15 cellular contexts compared by ENCODE assay signal in genomic region chr1:159889202-159889601, GRCh38. TPM values are rescaled to one million over a fixed set of nuclear protein-coding genes. Genes with fewer than 3 reads are reported as not detected.
A peak's percentile ranks its signal among the peaks of the same experiment; 100 is the strongest.
DNase-seq lines count a peak whose midpoint lies in the region; ATAC-seq, FAIRE-seq and TF ChIP-seq lines count a peak whose summit lies in the region.
"Had no signal": no experiment of that assay in that cellular context is flagged by ENCODE, and none has a peak within 500 bp of the region (broad histone marks: within the 10 kb centered on the region; RNA-seq: fewer than 3 reads in every experiment).

No MANE protein-coding gene starts in this region.

- FAIRE-seq in small intestine (lab: Jason Lieb, UNC) = no peak
- FAIRE-seq: colon had no signal

- H3K27ac Mint-ChIP-seq in natural killer cell treated with Interleukin-12 subunit alpha and Interleukin-12 subunit beta and Interleukin-15 and Interleukin-18, amount 100 ng/mL, for 72 hours = no peak overlapping the region
- H3K27ac Mint-ChIP-seq: activated naive CD4-positive, alpha-beta T cell treated with anti-CD3 and anti-CD28 coated beads for 36 hours had no signal

- H3K27me3 ChIP-seq in ascending aorta (no peaks in the 10 kb centered on the region), small intestine (ENCODE audit: control insufficient read depth in 2 of 2, insufficient read depth in 2 of 2, low read length in 2 of 2) (no peaks in the 10 kb centered on the region)

- 91 to 94% (median 93%) methylated on average over 4 of the region's 4 CpGs for WGBS in small intestine, 3 donors

- no peak for TF ChIP-seq CTCF in GM12864 (IDR thresholded peaks at IDR 0.05; ENCODE audit: low read depth, low read length, missing control alignments)
- no peak for TF ChIP-seq CTCF in ascending aorta (IDR thresholded peaks at IDR 0.05)

- H3K4me1 ChIP-seq in ascending aorta = peaks cover 6 to 10% of the 10 kb centered on the region in 2 donors
- peaks cover 0 to 8% of the 10 kb centered on the region in 2 donors for H3K4me1 ChIP-seq in small intestine (ENCODE audit: control insufficient read depth in 2 of 2, insufficient read depth in 1 of 2, low read depth in 1 of 2, low read length in 1 of 2)

- ATAC-seq in natural killer cell treated with Interleukin-12 subunit alpha and Interleukin-12 subunit beta and Interleukin-15 and Interleukin-18, amount 100 ng/mL, for 72 hours = no peak

- peaks cover 10 to 16% of the 10 kb centered on the region in 2 donors for H3K4me1 Mint-ChIP-seq in natural killer cell treated with Interleukin-12 subunit alpha and Interleukin-12 subunit beta and Interleukin-15 and Interleukin-18, amount 100 ng/mL, for 72 hours (ENCODE audit: low read depth in 2 of 2)

- H3K9me3 Mint-ChIP-seq in natural killer cell treated with Interleukin-12 subunit alpha and Interleukin-12 subunit beta and Interleukin-15 and Interleukin-18, amount 100 ng/mL, for 72 hours = no peaks in the 10 kb centered on the region
- H3K9me3 Mint-ChIP-seq: activated naive CD4-positive, alpha-beta T cell treated with anti-CD3 and anti-CD28 coated beads for 36 hours had no signal

- H3K9me3 ChIP-seq in ascending aorta = no peaks in the 10 kb centered on the region
- no peaks in the 10 kb centered on the region for H3K9me3 ChIP-seq in small intestine (ENCODE audit: control insufficient read depth, low read depth)

- H3K27ac ChIP-seq in ascending aorta (peak overlapping the region; percentile 68), skin epidermis (peak overlapping the region in 18 of 21 experiments; percentile 0 to 79 (median 56)), small intestine (ENCODE audit: low read depth in 1 of 2, low read length in 1 of 2) (peak overlapping the region in 1 of 2 donors; percentile 83)

- DNase-seq in GM12864 (ENCODE audit: low read depth) = peak; percentile 29
- peak; percentile 49 for DNase-seq in HT1080 (ENCODE audit: low read depth)
- no peak for DNase-seq in ascending aorta (ENCODE audit: low spot score in 2 of 2)
- DNase-seq in small intestine = no peak
- DNase-seq in cerebellum (ENCODE audit: low spot score) = no peak
- DNase-seq in natural killer cell treated with Interleukin-12 subunit alpha and Interleukin-12 subunit beta and Interleukin-15 and Interleukin-18, amount 100 ng/mL, for 72 hours (ENCODE audit: low spot score) = no peak
- DNase-seq: activated CD4-positive, alpha-beta T cell treated with anti-CD3 and anti-CD28 coated beads, Interleukin-2, amount 50 U/mL, for 1 hour; activated naive CD4-positive, alpha-beta T cell treated with anti-CD3 and anti-CD28 coated beads for 36 hours; NCI-H1105 treated with DMSO at 0.1 percent for 48 hours; stimulated activated CD4-positive, alpha-beta T cell treated with anti-CD3 and anti-CD28 coated beads, Interleukin-15, amount 100 ng/mL, for 24 hours had no signal

- H3K36me3 ChIP-seq in ascending aorta (no peaks in the 10 kb centered on the region), small intestine (ENCODE audit: control insufficient read depth in 2 of 2, insufficient read depth in 2 of 2, low read length in 2 of 2) (no peaks in the 10 kb centered on the region)

- intact Hi-C loops in ascending aorta (cut with DNase I) = no loop called here

- H3K4me3 ChIP-seq in GM12864 (ENCODE audit: low read depth, low read length) (no peak overlapping the region), ascending aorta (no peak overlapping the region), skin epidermis (no peak overlapping the region), small intestine (ENCODE audit: low read depth in 1 of 2, low read length in 2 of 2) (no peak overlapping the region)

- peaks cover 0 to 6% of the 10 kb centered on the region in 2 donors for H3K27me3 Mint-ChIP-seq in natural killer cell treated with Interleukin-12 subunit alpha and Interleukin-12 subunit beta and Interleukin-15 and Interleukin-18, amount 100 ng/mL, for 72 hours

- no peak overlapping the region for H3K4me3 Mint-ChIP-seq in natural killer cell treated with Interleukin-12 subunit alpha and Interleukin-12 subunit beta and Interleukin-15 and Interleukin-18, amount 100 ng/mL, for 72 hours
- H3K4me3 Mint-ChIP-seq: activated naive CD4-positive, alpha-beta T cell treated with anti-CD3 and anti-CD28 coated beads for 36 hours had no signal

- H3K36me3 Mint-ChIP-seq in natural killer cell treated with Interleukin-12 subunit alpha and Interleukin-12 subunit beta and Interleukin-15 and Interleukin-18, amount 100 ng/mL, for 72 hours = no peaks in the 10 kb centered on the region

RNA-seq across cellular contexts. Expression of gene CFAP45, which starts 10.8 kb away (rescaled TPM):
- total RNA-seq in HT1080 (2014; rRNA removed; shearing (Covaris generic)) = 3.9 and 4.2 TPM in 2 replicates
- 1.4 and 1.6 TPM in 2 replicates for polyA plus RNA-seq in HT1080 (2015; cell fraction: cytosol; rRNA removed)
- 2.0 and 4.4 TPM in 2 replicates for polyA plus RNA-seq in HT1080 (2015; cell fraction: nucleus; rRNA removed)
- total RNA-seq in ascending aorta (not detected), cerebellum (1.1 TPM)
- polyA plus RNA-seq in small intestine = 1 to 10 TPM in 1 of 3 donors, under 1 TPM in 1, not detected in 1; 0.36 to 1.1 TPM
- 1 to 10 TPM in 1 of 2 donors, under 1 TPM in 1; 0.38 to 3.0 TPM for total RNA-seq in natural killer cell treated with Interleukin-12 subunit alpha and Interleukin-12 subunit beta and Interleukin-15 and Interleukin-18, amount 100 ng/mL, for 72 hours

RNA-seq across cellular contexts. Expression of gene VSIG8, which starts 26.7 kb away (rescaled TPM):
- total RNA-seq in HT1080 (2014; rRNA removed; shearing (Covaris generic)) = 0.03 and 0.07 TPM in 2 replicates
- polyA plus RNA-seq in HT1080 (2015; cell fraction: cytosol; rRNA removed) = 0.08 TPM in 1 of 2 replicates, not detected in the other
- polyA plus RNA-seq in HT1080 (2015; cell fraction: nucleus; rRNA removed) = 0.36 and 0.65 TPM in 2 replicates
- total RNA-seq in ascending aorta (not detected), cerebellum (0.18 TPM)
- under 1 TPM in 1 of 3 donors, not detected in 2; 0.19 TPM for polyA plus RNA-seq in small intestine
- not detected for total RNA-seq in natural killer cell treated with Interleukin-12 subunit alpha and Interleukin-12 subunit beta and Interleukin-15 and Interleukin-18, amount 100 ng/mL, for 72 hours
- total RNA-seq: activated naive CD4-positive, alpha-beta T cell treated with anti-CD3 and anti-CD28 coated beads for 36 hours; fibroblast of villous mesenchyme; kidney epithelial cell; T-helper 1 cell treated with Interleukin-12 subunit alpha and Interleukin-12 subunit beta and Interleukin-4 antibody, amounts not matched to agents 30 ng/mL and 1 ng/mL, for 36 hours had no signal

RNA-seq across cellular contexts. Expression of gene TAGLN2, which starts 36.1 kb away (rescaled TPM):
- 655 and 859 TPM in 2 replicates for total RNA-seq in HT1080 (2014; rRNA removed; shearing (Covaris generic))
- polyA plus RNA-seq in HT1080 (2015; cell fraction: cytosol; rRNA removed) = 1,108 and 1,217 TPM in 2 replicates
- polyA plus RNA-seq in HT1080 (2015; cell fraction: nucleus; rRNA removed) = 911 and 1,012 TPM in 2 replicates
- total RNA-seq in ascending aorta (363 TPM), cerebellum (15.1 TPM)
- polyA plus RNA-seq in small intestine = 100 to 1,000 TPM; 384 to 472 (median 416) TPM
- total RNA-seq in natural killer cell treated with Interleukin-12 subunit alpha and Interleukin-12 subunit beta and Interleukin-15 and Interleukin-18, amount 100 ng/mL, for 72 hours = 100 to 1,000 TPM; 239 to 375 TPM

RNA-seq across cellular contexts. Expression of gene IGSF9, which starts 56.2 kb away (rescaled TPM):
- total RNA-seq in HT1080 (2014; rRNA removed; shearing (Covaris generic)) = 0.80 and 1.2 TPM in 2 replicates
- 0.50 and 0.57 TPM in 2 replicates for polyA plus RNA-seq in HT1080 (2015; cell fraction: cytosol; rRNA removed)
- polyA plus RNA-seq in HT1080 (2015; cell fraction: nucleus; rRNA removed) = 2.2 and 2.7 TPM in 2 replicates
- total RNA-seq in ascending aorta (0.11 TPM), cerebellum (4.7 TPM)
- 10 to 100 TPM in 2 of 3 donors, 1 to 10 TPM in 1; 3.1 to 34.6 (median 18.1) TPM for polyA plus RNA-seq in small intestine
- total RNA-seq in natural killer cell treated with Interleukin-12 subunit alpha and Interleukin-12 subunit beta and Interleukin-15 and Interleukin-18, amount 100 ng/mL, for 72 hours = not detected
- total RNA-seq: activated naive CD4-positive, alpha-beta T cell treated with anti-CD3 and anti-CD28 coated beads for 36 hours; fibroblast of villous mesenchyme; T-helper 1 cell treated with Interleukin-12 subunit alpha and Interleukin-12 subunit beta and Interleukin-4 antibody, amounts not matched to agents 30 ng/mL and 1 ng/mL, for 36 hours had no signal

Comparison
In these comparisons a context has a peak if more than half of its experiments do, and no peak if none do; other contexts are left out.
1. DNase-seq: peak in GM12864 (single experiment) and HT1080 (single experiment); none in ascending aorta (0 of 2), small intestine (single experiment), cerebellum (single experiment) and natural killer cell treated with Interleukin-12 subunit alpha and Interleukin-12 subunit beta and Interleukin-15 and Interleukin-18, amount 100 ng/mL, for 72 hours (single experiment).
2. RNA of gene TAGLN2, which starts 36.1 kb away (total RNA-seq): 655 to 859 TPM in HT1080, 239 to 375 TPM in natural killer cell treated with Interleukin-12 subunit alpha and Interleukin-12 subunit beta and Interleukin-15 and Interleukin-18, amount 100 ng/mL, for 72 hours and 363 TPM in ascending aorta (single experiment); 15.1 TPM in cerebellum (single experiment); every median in the first group is over 10 times any median in the second.